Comparison of ENCODE assay signal across 15 cellular contexts in genomic region chr12:38116968-38117367, GRCh38.
DNase-seq lines count a peak whose midpoint lies in the region; ATAC-seq and TF ChIP-seq lines count a peak whose summit lies in the region.
"Had no signal": no experiment of that assay in that cellular context is flagged by ENCODE, and none has a peak within 500 bp of the region (broad histone marks: within the 10 kb centered on the region; RNA-seq: fewer than 3 reads in every experiment).

No MANE protein-coding gene starts in this region.

- H3K4me3 ChIP-seq in adipocyte (ENCODE audit: low read length) (no peak overlapping the region), upper lobe of right lung (no peak overlapping the region), transverse colon (no peak overlapping the region), PC-9 (no peak overlapping the region)
- H3K4me3 ChIP-seq: GM23248 had no signal

- in situ Hi-C loops in transverse colon (cut with MboI; ENCODE audit: low pct_ligation_motif_present in 1 of 4, low pct_unique_long_range_greater_than_20kb in 1 of 4, low sequenced_read_pairs in 3 of 4) = loop anchor here in 1 of 4 donors (25.0 kb wide), 1 partner anchor 995 kb away; no protein-coding TSS in a partner anchor

- no peak overlapping the region for H2AFZ ChIP-seq in PC-9
- H2AFZ ChIP-seq: GM23248 had no signal

- no peaks in the 10 kb centered on the region for H3K9me2 ChIP-seq in PC-9 (ENCODE audit: insufficient read depth)

- TF ChIP-seq POLR2A in transverse colon (IDR thresholded peaks at IDR 0.05) = no peak

- no peak overlapping the region for H3K4me2 ChIP-seq in PC-9

- 67% methylated on average over 2 to 5 of the region's 5 CpGs for WGBS in transverse colon (ENCODE audit: low coverage in 1 of 2), 2 donors

- no peak overlapping the region for H3K9ac ChIP-seq in adipocyte (ENCODE audit: low read length)
- H3K9ac ChIP-seq: GM23248 had no signal

- no peaks in the 10 kb centered on the region for H3F3A ChIP-seq in PC-9 (ENCODE audit: insufficient read depth, low read depth)

- H4K20me1 ChIP-seq in PC-9 (ENCODE audit: insufficient read depth) = no peaks in the 10 kb centered on the region

- no peak overlapping the region for H3K27ac ChIP-seq in upper lobe of right lung
- no peak overlapping the region for H3K27ac ChIP-seq in transverse colon
- H3K27ac ChIP-seq in PC-9 = no peak overlapping the region
- H3K27ac ChIP-seq: GM23248 had no signal

- no peak for TF ChIP-seq EP300 in transverse colon (IDR thresholded peaks at IDR 0.05; ENCODE audit: low read depth)

- BruUV-seq in PC-9 (replicated peaks; lab: Mats Ljungman, UMichigan) = no TSS peak

- peak; percentile 55 for ATAC-seq in upper lobe of right lung

- DNase-seq in adipocyte (ENCODE audit: low read depth) (peak; percentile 5), kidney tubule cell (ENCODE audit: low spot score) (peak; percentile 50), upper lobe of right lung (no peak), GDM1 (lab: John Stamatoyannopoulos, UW) (no peak), transverse colon (no peak), PC-9 (no peak)
- DNase-seq: C1 segment of cervical spinal cord; Calu3; CD4-positive, alpha-beta memory T cell; COR-L47; DMS53; DMS79 treated with DMSO at 0.1 percent for 48 hours; GM23248; H7; HCEC 1CT had no signal

- H3K4me1 ChIP-seq in adipocyte (ENCODE audit: control insufficient read depth, insufficient read depth, low read length) (no peaks in the 10 kb centered on the region), upper lobe of right lung (no peaks in the 10 kb centered on the region), transverse colon (no peaks in the 10 kb centered on the region), PC-9 (replicated peaks; ENCODE audit: insufficient read depth) (peaks cover 8% of the 10 kb centered on the region)

- TF ChIP-seq CTCF in upper lobe of right lung (IDR thresholded peaks at IDR 0.05) (no peak), transverse colon (IDR thresholded peaks at IDR 0.05) (no peak), PC-9 (conservative IDR thresholded peaks at IDR 0.05) (no peak)

- H3K9me3 ChIP-seq in adipocyte (ENCODE audit: control insufficient read depth, low read length) (no peaks in the 10 kb centered on the region), upper lobe of right lung (no peaks in the 10 kb centered on the region), transverse colon (no peaks in the 10 kb centered on the region), PC-9 (ENCODE audit: insufficient read depth, low read depth) (no peaks in the 10 kb centered on the region)

- POLR2A ChIA-PET in PC-9 (lab: Charles Lee; ENCODE audit: unreplicated experiment) = no interaction called here

- intact Hi-C loops in upper lobe of right lung (cut with DNase I) = no loop called here
- intact Hi-C loops in transverse colon (cut with DNase I; ENCODE audit: low total_unique reads) = no loop called here
- intact Hi-C loops in PC-9 (cut with micrococcal nuclease; ENCODE audit: unreplicated experiment) = no loop called here

- CTCF ChIA-PET in PC-9 (lab: Charles Lee) = no interaction called here

- H3K36me3 ChIP-seq in adipocyte (ENCODE audit: control insufficient read depth, insufficient read depth, low read length, severe bottlenecking) (no peaks in the 10 kb centered on the region), upper lobe of right lung (no peaks in the 10 kb centered on the region), transverse colon (no peaks in the 10 kb centered on the region), PC-9 (ENCODE audit: low read depth) (no peaks in the 10 kb centered on the region)

- H3K27me3 ChIP-seq in adipocyte (replicated peaks; ENCODE audit: control insufficient read depth, insufficient read depth, low read length) (no peaks in the 10 kb centered on the region), upper lobe of right lung (no peaks in the 10 kb centered on the region), transverse colon (no peaks in the 10 kb centered on the region), PC-9 (ENCODE audit: insufficient read depth, low read depth) (no peaks in the 10 kb centered on the region)

- H3K79me2 ChIP-seq in PC-9 (ENCODE audit: low read depth) = no peaks in the 10 kb centered on the region

Comparison
In these comparisons a context has a peak if more than half of its experiments do, and no peak if none do; other contexts are left out.
1. DNase-seq: peak in adipocyte (single experiment) and kidney tubule cell (single experiment); none in upper lobe of right lung (single experiment), GDM1 (single experiment), transverse colon (single experiment) and PC-9 (0 of 2).